Comparison of ENCODE assay signal across 10 cellular contexts in genomic region chr7:48139461-48139860, GRCh38. TPM values are rescaled to one million over a fixed set of nuclear protein-coding genes. Genes with fewer than 3 reads are reported as not detected.
DNase-seq lines count a peak whose midpoint lies in the region; ATAC-seq and TF ChIP-seq lines count a peak whose summit lies in the region.
"Had no signal": no experiment of that assay in that cellular context is flagged by ENCODE, and none has a peak within 500 bp of the region (broad histone marks: within the 10 kb centered on the region; RNA-seq: fewer than 3 reads in every experiment).

No MANE protein-coding gene starts in this region.

- no peaks in the 10 kb centered on the region for H3K9me3 Mint-ChIP-seq in Calu3 (ENCODE audit: low read depth, unreplicated experiment)

- BruUV-seq in Calu3 (replicated peaks; lab: Mats Ljungman, UMichigan): no TSS peak

- H2BK5ac ChIP-seq in mesendoderm (ENCODE audit: low read length): no peak overlapping the region

- peak; percentile 60 for DNase-seq in Calu3
- DNase-seq in LNCaP clone FGC (ENCODE audit: low read depth): no peak
- DNase-seq in brain microvascular endothelial cell: no peak
- peak; percentile 49 for DNase-seq in mesendoderm
- DNase-seq in AG08396 (ENCODE audit: low spot score): no peak
- DNase-seq in right atrium auricular region (ENCODE audit: low spot score): no peak
- DNase-seq: effector CD4-positive, alpha-beta T cell; NCI-H1436 treated with DMSO at 0.1 percent for 48 hours had no signal

- no peak overlapping the region for H4K8ac ChIP-seq in mesendoderm (ENCODE audit: low read depth, low read length)

- H2BK120ac ChIP-seq in mesendoderm (ENCODE audit: low read depth, low read length): no peak overlapping the region

- no CpG with 5 or more reads among the region's 3 CpGs for WGBS in mesendoderm (ENCODE audit: extremely low coverage, insufficient coverage, low lambda C conversion rate)

- H3K27me3 Mint-ChIP-seq in Calu3 (ENCODE audit: unreplicated experiment): no peaks in the 10 kb centered on the region

- no peak overlapping the region for H3K4me2 ChIP-seq in mesendoderm (ENCODE audit: low read length)

- H3K36me3 Mint-ChIP-seq in Calu3 (ENCODE audit: insufficient read depth, unreplicated experiment): no peaks in the 10 kb centered on the region

- H3K4me1 ChIP-seq in mesendoderm (ENCODE audit: control insufficient read depth, low read depth, low read length) (no peaks in the 10 kb centered on the region), right atrium auricular region (no peaks in the 10 kb centered on the region)

- TF ChIP-seq CTCF in Calu3 (IDR thresholded peaks at IDR 0.05; ENCODE audit: unreplicated experiment) (peak; percentile 60), LNCaP clone FGC (IDR thresholded peaks at IDR 0.05; ENCODE audit: control insufficient read depth, extremely low read depth, insufficient read depth) (0 out of 2 replicates have a peak, but pooled peaks have one; percentile 2), brain microvascular endothelial cell (IDR thresholded peaks at IDR 0.05; ENCODE audit: low read depth, low read length, missing control alignments) (peak; percentile 61), right atrium auricular region (IDR thresholded peaks at IDR 0.05) (no peak)

- H3K27me3 ChIP-seq in brain microvascular endothelial cell (replicated peaks): no peaks in the 10 kb centered on the region
- no peaks in the 10 kb centered on the region for H3K27me3 ChIP-seq in mesendoderm (ENCODE audit: insufficient read depth, low read length, poor library complexity)
- no peaks in the 10 kb centered on the region for H3K27me3 ChIP-seq in right atrium auricular region

- H3K36me3 ChIP-seq in brain microvascular endothelial cell (replicated peaks): no peaks in the 10 kb centered on the region
- no peaks in the 10 kb centered on the region for H3K36me3 ChIP-seq in mesendoderm (ENCODE audit: control insufficient read depth, insufficient read depth, low read length)
- H3K36me3 ChIP-seq in right atrium auricular region: no peaks in the 10 kb centered on the region

- no peaks in the 10 kb centered on the region for H3K9me3 ChIP-seq in right atrium auricular region

- H2AK5ac ChIP-seq in mesendoderm (ENCODE audit: low read length): no peak overlapping the region

- intact Hi-C loops in Calu3 (cut with micrococcal nuclease; ENCODE audit: unreplicated experiment): loop anchor here (5.0 kb wide), 1 partner anchor 738 kb away; no protein-coding TSS in a partner anchor

- in situ Hi-C loops in brain microvascular endothelial cell (cut with HindIII; ENCODE audit: low pct_ligation_motif_present, low sequenced_read_pairs): no loop called here

- H3K23ac ChIP-seq in mesendoderm (ENCODE audit: low read length): no peak overlapping the region

- H3K4ac ChIP-seq in mesendoderm (ENCODE audit: low read depth, low read length): no peak overlapping the region

- no peak overlapping the region for H3K56ac ChIP-seq in mesendoderm (ENCODE audit: low read length)

- H3K27ac ChIP-seq in brain microvascular endothelial cell (no peak overlapping the region), mesendoderm (ENCODE audit: low read depth, low read length) (no peak overlapping the region), right atrium auricular region (no peak overlapping the region)

- H3K79me1 ChIP-seq in mesendoderm (ENCODE audit: low read length): no peaks in the 10 kb centered on the region

- no peak overlapping the region for H4K5ac ChIP-seq in mesendoderm (ENCODE audit: low read length)

- H2BK15ac ChIP-seq in mesendoderm (replicated peaks; ENCODE audit: low read depth): no peak overlapping the region

- H3K9ac ChIP-seq in mesendoderm (ENCODE audit: low read length): no peak overlapping the region

- no peak for ATAC-seq in HG03175 (IDR thresholded peaks at IDR 0.05; ENCODE audit: unreplicated experiment)
- no peak for ATAC-seq in HG03521 (IDR thresholded peaks at IDR 0.05; ENCODE audit: unreplicated experiment)

- H3K18ac ChIP-seq in mesendoderm (ENCODE audit: low read length): no peak overlapping the region

- H3K4me3 ChIP-seq in LNCaP clone FGC (ENCODE audit: low read depth, low read length) (no peak overlapping the region), brain microvascular endothelial cell (ENCODE audit: low read depth, low read length) (no peak overlapping the region), mesendoderm (ENCODE audit: low read length) (no peak overlapping the region), right atrium auricular region (no peak overlapping the region)

- CTCF ChIA-PET in Calu3 (lab: Charles Lee): interaction anchor here (1.5 to 3.8 kb wide), 3 partner anchors 15 to 61 kb away, joined by 5 to 20 read pairs (median 7); no protein-coding TSS in a partner anchor

- H3K79me2 ChIP-seq in mesendoderm (ENCODE audit: control insufficient read depth, insufficient read depth, low read length): no peaks in the 10 kb centered on the region

- H3K27ac Mint-ChIP-seq in Calu3 (ENCODE audit: unreplicated experiment): peak overlapping the region; percentile 9

- H3K4me1 Mint-ChIP-seq in Calu3 (ENCODE audit: low read depth, unreplicated experiment): peaks cover 32% of the 10 kb centered on the region

- peak overlapping the region; percentile 9 for H3K4me3 Mint-ChIP-seq in Calu3 (ENCODE audit: low read depth, unreplicated experiment)

RNA-seq across cellular contexts. Expression of gene ABCA13, which starts 31.8 kb away (rescaled TPM):
- total RNA-seq in Calu3 (2022): 9.4 and 12.1 TPM in 2 replicates
- polyA plus RNA-seq in mesendoderm (2013, experiment 1 of 2): 0.01 TPM
- polyA plus RNA-seq in mesendoderm (2013, experiment 2 of 2): 0.03 TPM
- not detected for total RNA-seq in right atrium auricular region

RNA-seq across cellular contexts. Expression of gene UPP1, which starts 50.4 kb away (rescaled TPM):
- total RNA-seq in Calu3 (2022) (70.3 and 75.4 TPM in 2 replicates), right atrium auricular region (10 to 100 TPM; 11.1 to 11.2 TPM)
- 28.8 TPM for polyA plus RNA-seq in mesendoderm (2013, experiment 1 of 2)
- 31.4 TPM for polyA plus RNA-seq in mesendoderm (2013, experiment 2 of 2)

Comparison
In these comparisons a context has a peak if more than half of its experiments do, and no peak if none do; other contexts are left out.
1. DNase-seq: peak in Calu3 (single experiment) and mesendoderm (single experiment); none in LNCaP clone FGC (single experiment), brain microvascular endothelial cell (single experiment), AG08396 (single experiment) and right atrium auricular region (single experiment).
2. CTCF ChIP-seq: peak in Calu3 (single experiment), LNCaP clone FGC (single experiment) and brain microvascular endothelial cell (single experiment); none in right atrium auricular region (0 of 2).